1 cellular context compared by ENCODE assay signal in the genomic region with DNA sequence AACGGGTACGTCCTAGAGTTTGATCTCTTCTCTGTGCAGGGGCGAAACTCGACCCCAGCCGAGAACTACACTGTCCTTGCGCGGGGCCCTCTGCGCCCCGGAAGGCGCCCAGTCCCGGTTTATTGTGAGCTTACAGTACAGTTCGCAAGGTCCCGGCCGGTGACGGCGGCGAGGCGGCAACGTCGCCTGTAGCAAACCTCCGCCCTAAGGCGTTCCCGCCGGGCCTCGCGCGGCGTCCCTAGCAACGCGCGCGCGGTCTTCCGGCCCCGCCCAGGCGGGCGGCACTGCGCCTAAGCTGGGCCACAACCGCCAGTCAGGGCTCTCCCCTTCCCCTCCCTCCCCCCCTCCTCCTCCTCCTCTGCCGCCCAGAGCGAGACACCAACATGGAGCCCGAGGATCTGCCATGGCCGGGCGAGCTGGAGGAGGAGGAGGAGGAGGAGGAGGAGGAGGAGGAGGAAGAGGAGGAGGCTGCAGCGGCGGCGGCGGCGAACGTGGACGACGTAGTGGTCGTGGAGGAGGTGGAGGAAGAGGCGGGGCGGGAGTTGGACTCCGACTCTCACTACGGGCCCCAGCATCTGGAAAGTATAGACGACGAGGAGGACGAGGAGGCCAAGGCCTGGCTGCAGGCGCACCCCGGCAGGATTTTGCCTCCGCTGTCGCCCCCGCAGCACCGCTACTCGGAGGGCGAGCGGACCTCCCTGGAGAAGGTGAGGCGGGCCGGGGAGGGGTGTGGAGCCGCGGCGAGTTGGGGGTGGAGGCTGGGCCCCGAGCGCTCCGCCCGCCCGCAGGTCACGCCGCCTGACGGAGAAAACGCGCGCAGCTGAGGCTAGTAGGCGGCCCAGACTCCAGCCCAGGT.
TF ChIP-seq lines count a peak whose summit lies in the region.

Gene ALMS1 (plus strand): TSS at position 351 of the 856 bp plus-strand sequence. CDS start 33 bp downstream, at position 384.

TF ChIP-seq in HepG2, 621 proteins besides CTCF, POLR2A, EP300 and RAD21 (continued from another document and continues in another):
- TF ChIP-seq SOX13 (IDR thresholded peaks at IDR 0.05) (no peak; the same call in 1 of the 2 replicates), SOX13 (CRISPR knock-in tag; conservative IDR thresholded peaks at IDR 0.05 in 1 of 2, IDR thresholded peaks at IDR 0.05 in 1 of 2) (peak in 1 of 2 experiments; percentile 37; a peak in 1 of 4 replicates), ZNF446 (CRISPR knock-in tag; IDR thresholded peaks at IDR 0.05) (peak; percentile 89; the same call in 1 of the 2 replicates), MIXL1 (CRISPR knock-in tag; IDR thresholded peaks at IDR 0.05) (no peak), HES4 (CRISPR knock-in tag; IDR thresholded peaks at IDR 0.05; ENCODE audit: borderline replicate concordance) (peak; percentile 93), MEIS2 (CRISPR knock-in tag; IDR thresholded peaks at IDR 0.05) (0 out of 2 replicates have a peak, but pooled peaks have one; percentile 28), ATF5 (CRISPR knock-in tag; IDR thresholded peaks at IDR 0.05; ENCODE audit: low read depth) (peak; percentile 60; the same call in 1 of the 2 replicates), ZNF329 (CRISPR knock-in tag; IDR thresholded peaks at IDR 0.05; ENCODE audit: low read depth) (0 out of 2 replicates have a peak, but pooled peaks have one; percentile 60), MAFK (conservative IDR thresholded peaks at IDR 0.05 in 1 of 2, IDR thresholded peaks at IDR 0.05 in 1 of 2; ENCODE audit: low read length in 2 of 2) (no peak), ZNF441 (CRISPR knock-in tag; IDR thresholded peaks at IDR 0.05; ENCODE audit: borderline replicate concordance) (no peak), DRAP1 (CRISPR knock-in tag; IDR thresholded peaks at IDR 0.05) (peak; percentile 40; the same call in 1 of the 2 replicates), ZNF781 (CRISPR knock-in tag; IDR thresholded peaks at IDR 0.05; ENCODE audit: borderline replicate concordance, not compliant biosample characterization) (peak; percentile 33), ZNF747 (CRISPR knock-in tag; IDR thresholded peaks at IDR 0.05; ENCODE audit: borderline replicate concordance) (no peak; the same call in 1 of the 2 replicates), DPF2 (CRISPR knock-in tag; IDR thresholded peaks at IDR 0.05; ENCODE audit: borderline replicate concordance, low read depth) (no peak), PPARG (CRISPR knock-in tag; conservative IDR thresholded peaks at IDR 0.05) (no peak), TEAD2 (CRISPR knock-in tag; IDR thresholded peaks at IDR 0.05) (no peak), ATF6 (CRISPR knock-in tag; conservative IDR thresholded peaks at IDR 0.05) (0 out of 2 replicates have a peak, but pooled peaks have one; percentile 58), BCL6 (CRISPR knock-in tag; IDR thresholded peaks at IDR 0.05) (no peak; the same call in 1 of the 2 replicates), MIER2 (CRISPR knock-in tag; IDR thresholded peaks at IDR 0.05) (no peak), KLF15 (CRISPR knock-in tag; IDR thresholded peaks at IDR 0.05; ENCODE audit: borderline replicate concordance) (0 out of 2 replicates have a peak, but pooled peaks have one; percentile 39), SP1 (IDR thresholded peaks at IDR 0.05) (no peak), SP1 (CRISPR knock-in tag; IDR thresholded peaks at IDR 0.05) (peak; percentile 66), JUN (CRISPR knock-in tag; IDR thresholded peaks at IDR 0.05) (no peak)
- TF ChIP-seq, protein P1, sequence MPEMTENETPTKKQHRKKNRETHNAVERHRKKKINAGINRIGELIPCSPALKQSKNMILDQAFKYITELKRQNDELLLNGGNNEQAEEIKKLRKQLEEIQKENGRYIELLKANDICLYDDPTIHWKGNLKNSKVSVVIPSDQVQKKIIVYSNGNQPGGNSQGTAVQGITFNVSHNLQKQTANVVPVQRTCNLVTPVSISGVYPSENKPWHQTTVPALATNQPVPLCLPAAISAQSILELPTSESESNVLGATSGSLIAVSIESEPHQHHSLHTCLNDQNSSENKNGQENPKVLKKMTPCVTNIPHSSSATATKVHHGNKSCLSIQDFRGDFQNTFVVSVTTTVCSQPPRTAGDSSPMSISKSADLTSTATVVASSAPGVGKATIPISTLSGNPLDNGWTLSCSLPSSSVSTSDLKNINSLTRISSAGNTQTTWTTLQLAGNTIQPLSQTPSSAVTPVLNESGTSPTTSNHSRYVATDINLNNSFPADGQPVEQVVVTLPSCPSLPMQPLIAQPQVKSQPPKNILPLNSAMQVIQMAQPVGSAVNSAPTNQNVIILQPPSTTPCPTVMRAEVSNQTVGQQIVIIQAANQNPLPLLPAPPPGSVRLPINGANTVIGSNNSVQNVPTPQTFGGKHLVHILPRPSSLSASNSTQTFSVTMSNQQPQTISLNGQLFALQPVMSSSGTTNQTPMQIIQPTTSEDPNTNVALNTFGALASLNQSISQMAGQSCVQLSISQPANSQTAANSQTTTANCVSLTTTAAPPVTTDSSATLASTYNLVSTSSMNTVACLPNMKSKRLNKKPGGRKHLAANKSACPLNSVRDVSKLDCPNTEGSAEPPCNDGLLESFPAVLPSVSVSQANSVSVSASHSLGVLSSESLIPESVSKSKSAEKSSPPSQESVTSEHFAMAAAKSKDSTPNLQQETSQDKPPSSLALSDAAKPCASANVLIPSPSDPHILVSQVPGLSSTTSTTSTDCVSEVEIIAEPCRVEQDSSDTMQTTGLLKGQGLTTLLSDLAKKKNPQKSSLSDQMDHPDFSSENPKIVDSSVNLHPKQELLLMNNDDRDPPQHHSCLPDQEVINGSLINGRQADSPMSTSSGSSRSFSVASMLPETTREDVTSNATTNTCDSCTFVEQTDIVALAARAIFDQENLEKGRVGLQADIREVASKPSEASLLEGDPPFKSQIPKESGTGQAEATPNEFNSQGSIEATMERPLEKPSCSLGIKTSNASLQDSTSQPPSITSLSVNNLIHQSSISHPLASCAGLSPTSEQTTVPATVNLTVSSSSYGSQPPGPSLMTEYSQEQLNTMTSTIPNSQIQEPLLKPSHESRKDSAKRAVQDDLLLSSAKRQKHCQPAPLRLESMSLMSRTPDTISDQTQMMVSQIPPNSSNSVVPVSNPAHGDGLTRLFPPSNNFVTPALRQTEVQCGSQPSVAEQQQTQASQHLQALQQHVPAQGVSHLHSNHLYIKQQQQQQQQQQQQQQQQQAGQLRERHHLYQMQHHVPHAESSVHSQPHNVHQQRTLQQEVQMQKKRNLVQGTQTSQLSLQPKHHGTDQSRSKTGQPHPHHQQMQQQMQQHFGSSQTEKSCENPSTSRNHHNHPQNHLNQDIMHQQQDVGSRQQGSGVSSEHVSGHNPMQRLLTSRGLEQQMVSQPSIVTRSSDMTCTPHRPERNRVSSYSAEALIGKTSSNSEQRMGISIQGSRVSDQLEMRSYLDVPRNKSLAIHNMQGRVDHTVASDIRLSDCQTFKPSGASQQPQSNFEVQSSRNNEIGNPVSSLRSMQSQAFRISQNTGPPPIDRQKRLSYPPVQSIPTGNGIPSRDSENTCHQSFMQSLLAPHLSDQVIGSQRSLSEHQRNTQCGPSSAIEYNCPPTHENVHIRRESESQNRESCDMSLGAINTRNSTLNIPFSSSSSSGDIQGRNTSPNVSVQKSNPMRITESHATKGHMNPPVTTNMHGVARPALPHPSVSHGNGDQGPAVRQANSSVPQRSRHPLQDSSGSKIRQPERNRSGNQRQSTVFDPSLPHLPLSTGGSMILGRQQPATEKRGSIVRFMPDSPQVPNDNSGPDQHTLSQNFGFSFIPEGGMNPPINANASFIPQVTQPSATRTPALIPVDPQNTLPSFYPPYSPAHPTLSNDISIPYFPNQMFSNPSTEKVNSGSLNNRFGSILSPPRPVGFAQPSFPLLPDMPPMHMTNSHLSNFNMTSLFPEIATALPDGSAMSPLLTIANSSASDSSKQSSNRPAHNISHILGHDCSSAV (CRISPR knock-in tag; IDR thresholded peaks at IDR 0.05; ENCODE audit: borderline replicate concordance), result no peak
- TF ChIP-seq, protein P2, sequence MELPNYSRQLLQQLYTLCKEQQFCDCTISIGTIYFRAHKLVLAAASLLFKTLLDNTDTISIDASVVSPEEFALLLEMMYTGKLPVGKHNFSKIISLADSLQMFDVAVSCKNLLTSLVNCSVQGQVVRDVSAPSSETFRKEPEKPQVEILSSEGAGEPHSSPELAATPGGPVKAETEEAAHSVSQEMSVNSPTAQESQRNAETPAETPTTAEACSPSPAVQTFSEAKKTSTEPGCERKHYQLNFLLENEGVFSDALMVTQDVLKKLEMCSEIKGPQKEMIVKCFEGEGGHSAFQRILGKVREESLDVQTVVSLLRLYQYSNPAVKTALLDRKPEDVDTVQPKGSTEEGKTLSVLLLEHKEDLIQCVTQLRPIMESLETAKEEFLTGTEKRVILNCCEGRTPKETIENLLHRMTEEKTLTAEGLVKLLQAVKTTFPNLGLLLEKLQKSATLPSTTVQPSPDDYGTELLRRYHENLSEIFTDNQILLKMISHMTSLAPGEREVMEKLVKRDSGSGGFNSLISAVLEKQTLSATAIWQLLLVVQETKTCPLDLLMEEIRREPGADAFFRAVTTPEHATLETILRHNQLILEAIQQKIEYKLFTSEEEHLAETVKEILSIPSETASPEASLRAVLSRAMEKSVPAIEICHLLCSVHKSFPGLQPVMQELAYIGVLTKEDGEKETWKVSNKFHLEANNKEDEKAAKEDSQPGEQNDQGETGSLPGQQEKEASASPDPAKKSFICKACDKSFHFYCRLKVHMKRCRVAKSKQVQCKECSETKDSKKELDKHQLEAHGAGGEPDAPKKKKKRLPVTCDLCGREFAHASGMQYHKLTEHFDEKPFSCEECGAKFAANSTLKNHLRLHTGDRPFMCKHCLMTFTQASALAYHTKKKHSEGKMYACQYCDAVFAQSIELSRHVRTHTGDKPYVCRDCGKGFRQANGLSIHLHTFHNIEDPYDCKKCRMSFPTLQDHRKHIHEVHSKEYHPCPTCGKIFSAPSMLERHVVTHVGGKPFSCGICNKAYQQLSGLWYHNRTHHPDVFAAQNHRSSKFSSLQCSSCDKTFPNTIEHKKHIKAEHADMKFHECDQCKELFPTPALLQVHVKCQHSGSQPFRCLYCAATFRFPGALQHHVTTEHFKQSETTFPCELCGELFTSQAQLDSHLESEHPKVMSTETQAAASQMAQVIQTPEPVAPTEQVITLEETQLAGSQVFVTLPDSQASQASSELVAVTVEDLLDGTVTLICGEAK (IDR thresholded peaks at IDR 0.05), result no peak
- TF ChIP-seq, protein P2 (CRISPR knock-in tag; IDR thresholded peaks at IDR 0.05), result peak; percentile 48; the same call in 1 of the 2 replicates
- TF ChIP-seq, protein P3, sequence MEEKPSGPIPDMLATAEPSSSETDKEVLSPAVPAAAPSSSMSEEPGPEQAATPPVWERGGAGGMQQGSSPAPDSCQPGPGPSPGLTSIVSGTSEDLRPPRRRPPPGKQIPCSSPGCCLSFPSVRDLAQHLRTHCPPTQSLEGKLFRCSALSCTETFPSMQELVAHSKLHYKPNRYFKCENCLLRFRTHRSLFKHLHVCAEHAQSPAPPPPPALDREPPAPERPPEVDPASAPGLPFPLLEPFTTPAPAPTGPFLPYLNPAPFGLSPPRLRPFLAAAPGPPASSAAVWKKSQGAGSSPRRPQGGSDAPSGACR (CRISPR knock-in tag; IDR thresholded peaks at IDR 0.05), result peak; percentile 81; the same call in 1 of the 2 replicates
- TF ChIP-seq, protein P4, sequence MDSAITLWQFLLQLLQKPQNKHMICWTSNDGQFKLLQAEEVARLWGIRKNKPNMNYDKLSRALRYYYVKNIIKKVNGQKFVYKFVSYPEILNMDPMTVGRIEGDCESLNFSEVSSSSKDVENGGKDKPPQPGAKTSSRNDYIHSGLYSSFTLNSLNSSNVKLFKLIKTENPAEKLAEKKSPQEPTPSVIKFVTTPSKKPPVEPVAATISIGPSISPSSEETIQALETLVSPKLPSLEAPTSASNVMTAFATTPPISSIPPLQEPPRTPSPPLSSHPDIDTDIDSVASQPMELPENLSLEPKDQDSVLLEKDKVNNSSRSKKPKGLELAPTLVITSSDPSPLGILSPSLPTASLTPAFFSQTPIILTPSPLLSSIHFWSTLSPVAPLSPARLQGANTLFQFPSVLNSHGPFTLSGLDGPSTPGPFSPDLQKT (CRISPR knock-in tag; IDR thresholded peaks at IDR 0.05; ENCODE audit: borderline replicate concordance), result 0 out of 2 replicates have a peak, but pooled peaks have one; percentile 53
